ENCODE assay signal across 25 cellular contexts in genomic region chr14:39977198-39977597, GRCh38.
"Had no signal": no experiment of that assay in that cellular context is flagged by ENCODE, and none has a peak within 500 bp of the region (broad histone marks: within the 10 kb centered on the region; RNA-seq: fewer than 3 reads in every experiment).

No MANE protein-coding gene starts in this region.

- H3K9me3 Mint-ChIP-seq: activated B cell treated with CpG ODN at 0.5 μM for 24 hours; activated naive CD8-positive, alpha-beta T cell treated with anti-CD3 and anti-CD28 coated beads, Interleukin-2, amount 10 ng/mL, durations not matched to agents 7 days and 5 days; activated T-helper 2 cell treated with anti-CD3 and anti-CD28 coated beads, Interferon-gamma antibody, Interleukin-2, Interleukin-4, amounts not matched to agents 10 μg/mL and 5 μg/mL and 100 μg/mL, durations not matched to agents 14 hours and 24 hours and 36 hours; dendritic cell treated with granulocyte-macrophage colony-stimulating factor and Interleukin-4, amounts not matched to agents 40 ng/mL and 50 ng/mL, for 4 days; nephron had no signal

- H3K4me1 ChIP-seq: esophagus muscularis mucosa, gastroesophageal sphincter, heart left ventricle, left lung, right atrium auricular region, thyroid gland, uterus had no signal

- H3K4me1 Mint-ChIP-seq: activated B cell treated with CpG ODN at 0.5 μM for 24 hours; activated CD4-positive, alpha-beta memory T cell treated with anti-CD3 and anti-CD28 coated beads, Interleukin-2, amount 10 ng/mL, durations not matched to agents 7 days and 5 days; activated naive CD8-positive, alpha-beta T cell treated with anti-CD3 and anti-CD28 coated beads, Interleukin-2, amount 10 ng/mL, durations not matched to agents 7 days and 5 days had no signal

- DNase-seq: activated B cell treated with CpG ODN at 0.5 μM for 24 hours; activated CD4-positive, alpha-beta memory T cell treated with anti-CD3 and anti-CD28 coated beads, Interleukin-2, amount 10 ng/mL, durations not matched to agents 7 days and 5 days; activated CD4-positive, alpha-beta T cell treated with anti-CD3 and anti-CD28 coated beads for 4 hours; activated naive CD4-positive, alpha-beta T cell treated with Interleukin-2 at 50 U/mL for 16 hours; activated naive CD8-positive, alpha-beta T cell treated with anti-CD3 and anti-CD28 coated beads, Interleukin-2, amount 10 ng/mL, durations not matched to agents 7 days and 5 days; activated T-cell treated with anti-CD3 and anti-CD28 coated beads, Interleukin-2, amount 50 U/mL, for 1 hour; amygdala; effector memory CD4-positive, alpha-beta T cell; heart left ventricle; left lung; stimulated activated CD4-positive, alpha-beta T cell treated with anti-CD3 and anti-CD28 coated beads, Interleukin-12 subunit alpha, Interleukin-12 subunit beta, amount 100 ng/mL, for 4 hours; stimulated activated CD4-positive, alpha-beta T cell treated with anti-CD3 and anti-CD28 coated beads, Interleukin-1b, Interleukin-23, amount 100 ng/mL, for 48 hours; stimulated activated CD8-positive, alpha-beta memory T cell treated with anti-CD3 and anti-CD28 coated beads, Interleukin-4, amount 100 ng/mL, for 48 hours; stimulated activated naive CD4-positive, alpha-beta T cell; thyroid gland; uterus had no signal

- H3K4me3 Mint-ChIP-seq: activated B cell treated with CpG ODN at 0.5 μM for 24 hours; activated CD4-positive, alpha-beta memory T cell treated with anti-CD3 and anti-CD28 coated beads, Interleukin-2, amount 10 ng/mL, durations not matched to agents 7 days and 5 days; activated naive CD8-positive, alpha-beta T cell treated with anti-CD3 and anti-CD28 coated beads, Interleukin-2, amount 10 ng/mL, durations not matched to agents 7 days and 5 days; dendritic cell treated with granulocyte-macrophage colony-stimulating factor and Interleukin-4, amounts not matched to agents 40 ng/mL and 50 ng/mL, for 4 days; mesothelial cell of epicardium; nephron had no signal

- H3K36me3 ChIP-seq: cardiac muscle cell, esophagus muscularis mucosa, gastroesophageal sphincter, heart left ventricle, left lung, right atrium auricular region, thyroid gland, uterus had no signal

- H3K9me3 ChIP-seq: esophagus muscularis mucosa, gastroesophageal sphincter, heart left ventricle, left lung, right atrium auricular region, thyroid gland, uterus had no signal

- H3K27me3 Mint-ChIP-seq: activated B cell treated with CpG ODN at 0.5 μM for 24 hours; activated CD4-positive, alpha-beta memory T cell treated with anti-CD3 and anti-CD28 coated beads, Interleukin-2, amount 10 ng/mL, durations not matched to agents 7 days and 5 days; activated naive CD8-positive, alpha-beta T cell treated with anti-CD3 and anti-CD28 coated beads, Interleukin-2, amount 10 ng/mL, durations not matched to agents 7 days and 5 days; dendritic cell treated with granulocyte-macrophage colony-stimulating factor and Interleukin-4, amounts not matched to agents 40 ng/mL and 50 ng/mL, for 4 days; progenitor cell of endocrine pancreas had no signal

- H3K27me3 ChIP-seq: cardiac muscle cell, esophagus muscularis mucosa, gastroesophageal sphincter, heart left ventricle, left lung, right atrium auricular region, thyroid gland, uterus had no signal

- H3K4me3 ChIP-seq: cardiac muscle cell, esophagus muscularis mucosa, gastroesophageal sphincter, heart left ventricle, left lung, right atrium auricular region, thyroid gland, uterus had no signal

- H3K27ac ChIP-seq: cardiac muscle cell, esophagus muscularis mucosa, gastroesophageal sphincter, heart left ventricle, left lung, right atrium auricular region, thyroid gland, uterus had no signal

- H3K27ac Mint-ChIP-seq: activated B cell treated with CpG ODN at 0.5 μM for 24 hours; activated CD4-positive, alpha-beta memory T cell treated with anti-CD3 and anti-CD28 coated beads, Interleukin-2, amount 10 ng/mL, durations not matched to agents 7 days and 5 days; activated naive CD8-positive, alpha-beta T cell treated with anti-CD3 and anti-CD28 coated beads, Interleukin-2, amount 10 ng/mL, durations not matched to agents 7 days and 5 days; activated T-helper 2 cell treated with anti-CD3 and anti-CD28 coated beads, Interferon-gamma antibody, Interleukin-2, Interleukin-4, amounts not matched to agents 10 μg/mL and 5 μg/mL and 100 μg/mL, durations not matched to agents 14 hours and 24 hours and 36 hours; dendritic cell treated with granulocyte-macrophage colony-stimulating factor and Interleukin-4, amounts not matched to agents 40 ng/mL and 50 ng/mL, for 4 days; mesothelial cell of epicardium; nephron; progenitor cell of endocrine pancreas had no signal

- ATAC-seq: gastroesophageal sphincter, heart left ventricle, left lung had no signal

- H3K36me3 Mint-ChIP-seq: activated naive CD8-positive, alpha-beta T cell treated with anti-CD3 and anti-CD28 coated beads, Interleukin-2, amount 10 ng/mL, durations not matched to agents 7 days and 5 days; mesothelial cell of epicardium had no signal
